In the genomic region with DNA sequence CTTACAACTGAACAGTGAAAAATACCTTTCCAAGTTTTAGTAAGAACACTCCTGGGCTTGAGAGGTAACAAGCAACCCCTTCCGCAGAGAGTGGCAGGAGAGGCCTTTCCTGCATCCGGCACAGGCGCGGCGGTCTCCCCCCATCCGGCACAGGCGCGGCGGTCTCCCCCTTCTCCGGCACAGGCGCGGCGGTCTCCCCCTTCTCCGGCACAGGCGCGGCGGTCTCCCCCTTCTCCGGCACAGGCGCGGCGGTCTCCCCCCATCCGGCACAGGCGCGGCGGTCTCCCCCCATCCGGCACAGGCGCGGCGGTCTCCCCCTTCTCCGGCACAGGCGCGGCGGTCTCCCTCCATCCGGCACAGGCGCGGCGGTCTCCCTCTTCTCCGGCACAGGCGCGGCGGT, we compare ENCODE assay signal across 2 cellular contexts. TPM values are rescaled to one million over a fixed set of nuclear protein-coding genes. Genes with fewer than 3 reads are reported as not detected.
"Had no signal": no experiment of that assay in that cellular context is flagged by ENCODE, and none has a peak within 500 bp of the region (broad histone marks: within the 10 kb centered on the region; RNA-seq: fewer than 3 reads in every experiment).

No MANE protein-coding gene starts in this region.

RNA-seq across cellular contexts. Expression of gene PXDN, which starts 53.4 kb away (rescaled TPM):
- total RNA-seq: activated CD4-positive, alpha-beta memory T cell treated with anti-CD3 and anti-CD28 coated beads for 36 hours; T-helper 17 cell had no signal
